Comparison of ENCODE assay signal across 14 cellular contexts in the genomic region with DNA sequence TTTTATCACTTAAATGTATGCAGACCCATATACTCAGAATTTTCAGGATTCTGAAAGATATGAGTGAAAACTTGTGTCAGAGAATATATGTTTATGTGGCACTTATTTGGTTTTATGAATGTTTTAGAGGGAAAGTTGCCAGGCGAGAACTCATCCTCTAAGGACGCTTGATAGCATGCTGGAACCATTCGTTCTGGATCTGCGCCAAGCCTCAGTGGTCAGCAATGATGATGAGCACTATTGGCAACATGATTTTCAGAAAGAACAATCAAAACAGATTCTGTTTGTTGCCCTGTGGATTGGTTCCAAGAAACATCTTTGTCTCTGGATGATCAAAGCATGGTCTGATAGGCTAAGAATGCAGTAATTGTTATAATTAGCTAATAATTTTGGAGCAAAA. TPM values are rescaled to one million over a fixed set of nuclear protein-coding genes. Genes with fewer than 3 reads are reported as not detected.
DNase-seq lines count a peak whose midpoint lies in the region; ATAC-seq, FAIRE-seq and TF ChIP-seq lines count a peak whose summit lies in the region.
"Had no signal": no experiment of that assay in that cellular context is flagged by ENCODE, and none has a peak within 500 bp of the region (broad histone marks: within the 10 kb centered on the region; RNA-seq: fewer than 3 reads in every experiment).

No MANE protein-coding gene starts in this region.

- H3K27me3 ChIP-seq in K562 (ENCODE audit: control insufficient read depth in 2 of 2, insufficient read depth in 2 of 2, low read length in 2 of 2): no peaks in the 10 kb centered on the region
- H3K27me3 ChIP-seq in upper lobe of left lung: no peaks in the 10 kb centered on the region

- H3K4me1 ChIP-seq in K562 (replicated peaks in 1 of 2; ENCODE audit: control insufficient read depth in 2 of 2, insufficient read depth in 2 of 2, low read length in 2 of 2): no peaks in the 10 kb centered on the region
- H3K4me1 ChIP-seq in upper lobe of left lung: peaks cover 0 to 4% (median 0%) of the 10 kb centered on the region in 4 donors

- H3K9ac ChIP-seq in K562 (ENCODE audit: insufficient read depth in 1 of 2, low read depth in 2 of 2, low read length in 2 of 2): no peak overlapping the region

- TF ChIP-seq RAD21 in K562 (CRISPR knock-in tag; conservative IDR thresholded peaks at IDR 0.05 in 1 of 2, IDR thresholded peaks at IDR 0.05 in 1 of 2): no peak

- H3K36me3 Mint-ChIP-seq in glutamatergic neuron (ENCODE audit: unreplicated experiment): no peaks in the 10 kb centered on the region
- H3K36me3 Mint-ChIP-seq: naive thymus-derived CD4-positive, alpha-beta T cell had no signal

- no peaks in the 10 kb centered on the region for H3K9me3 ChIP-seq in K562 (replicated peaks; ENCODE audit: control insufficient read depth, insufficient read depth, low read depth, low read length)
- no peaks in the 10 kb centered on the region for H3K9me3 ChIP-seq in upper lobe of left lung

- POLR2A ChIA-PET in K562 (lab: Yijun Ruan, JAX): no interaction called here

- CTCF ChIA-PET in K562 (lab: Yijun Ruan, JAX; ENCODE audit: low intra/inter-chr PET ratio): no interaction called here

- no peak for ATAC-seq in K562
- no peak for ATAC-seq in GM21423 (IDR thresholded peaks at IDR 0.05; ENCODE audit: unreplicated experiment)
- ATAC-seq in upper lobe of left lung (ENCODE audit: low FRiP score in 2 of 2): no peak
- ATAC-seq: naive thymus-derived CD4-positive, alpha-beta T cell; Panc1 had no signal

- FAIRE-seq in K562 (lab: Jason Lieb, UNC) (no peak), urothelium cell line (lab: Jason Lieb, UNC) (no peak)

- no peak overlapping the region for H3K4me2 ChIP-seq in K562 (ENCODE audit: insufficient read depth, low read length)

- BruUV-seq in K562 (replicated peaks; lab: Mats Ljungman, UMichigan): no TSS peak

- peak; percentile 30 for DNase-seq in NCI-H748 (lab: John Stamatoyannopoulos, UW; ENCODE audit: unreplicated experiment)
- no peak for DNase-seq in NCI-H748 treated with DMSO at 0.1 percent for 48 hours (lab: John Stamatoyannopoulos, UW)
- DNase-seq in K562 (ENCODE audit: extremely low read depth in 1 of 4, low spot score in 3 of 4): no peak
- DNase-seq in glutamatergic neuron: no peak
- DNase-seq in urothelium cell line (ENCODE audit: low spot score): peak; percentile 31
- no peak for DNase-seq in cerebellar cortex (ENCODE audit: low spot score)
- no peak for DNase-seq in upper lobe of left lung
- DNase-seq: activated B cell treated with CpG ODN at 0.5 μM for 24 hours; cortex of kidney; naive thymus-derived CD4-positive, alpha-beta T cell; NCI-H146 had no signal

- H3K9me1 ChIP-seq in K562 (ENCODE audit: control insufficient read depth, insufficient read depth, low read length): no peaks in the 10 kb centered on the region

- intact Hi-C loops in K562 (cut with micrococcal nuclease): no loop called here

- H3K27me3 Mint-ChIP-seq in glutamatergic neuron (ENCODE audit: unreplicated experiment): peaks cover 3% of the 10 kb centered on the region
- H3K27me3 Mint-ChIP-seq: activated B cell treated with CpG ODN at 0.5 μM for 24 hours; naive thymus-derived CD4-positive, alpha-beta T cell had no signal

- TF ChIP-seq CTCF in K562 (IDR thresholded peaks at IDR 0.05 in 2 of 3, conservative IDR thresholded peaks at IDR 0.05 in 1 of 3; ENCODE audit: insufficient read depth in 2 of 3, low read depth in 1 of 3, low read length in 3 of 3): no peak
- no peak for TF ChIP-seq CTCF in glutamatergic neuron (IDR thresholded peaks at IDR 0.05; ENCODE audit: partially characterized antibody, unreplicated experiment)
- no peak for TF ChIP-seq CTCF in upper lobe of left lung (IDR thresholded peaks at IDR 0.05)

- in situ Hi-C loops in K562 (cut with MboI): no loop called here

- H3K79me2 ChIP-seq in K562 (ENCODE audit: control insufficient read depth, insufficient read depth, low read length): no peaks in the 10 kb centered on the region

- H3K4me1 Mint-ChIP-seq in glutamatergic neuron (ENCODE audit: low read depth, unreplicated experiment): peaks cover 16% of the 10 kb centered on the region

- H3K4me3 ChIP-seq in K562: no peak overlapping the region
- H3K4me3 ChIP-seq in upper lobe of left lung: no peak overlapping the region

- no peaks in the 10 kb centered on the region for H3K36me3 ChIP-seq in K562 (ENCODE audit: control insufficient read depth, insufficient read depth, low read length)
- no peaks in the 10 kb centered on the region for H3K36me3 ChIP-seq in upper lobe of left lung

- H3K27ac ChIP-seq in K562 (ENCODE audit: extremely low read depth, low read depth, low read length) (no peak overlapping the region), upper lobe of left lung (no peak overlapping the region)
- H3K27ac ChIP-seq: HL-60 had no signal

- 70% methylated on average over 4 of the region's 4 CpGs for WGBS in K562 (ENCODE audit: insufficient coverage, low coverage, missing lambda C conversion rate)
- 82 to 83% methylated on average over 4 of the region's 4 CpGs for WGBS in upper lobe of left lung, 2 donors

- no peak overlapping the region for H3K4me3 Mint-ChIP-seq in glutamatergic neuron (ENCODE audit: unreplicated experiment)
- H3K4me3 Mint-ChIP-seq: activated B cell treated with CpG ODN at 0.5 μM for 24 hours; naive thymus-derived CD4-positive, alpha-beta T cell had no signal

- TF ChIP-seq POLR2A in K562 (conservative IDR thresholded peaks at IDR 0.05): no peak
- TF ChIP-seq POLR2A in upper lobe of left lung (IDR thresholded peaks at IDR 0.05): no peak

- peaks cover 5% of the 10 kb centered on the region for H3K9me3 Mint-ChIP-seq in glutamatergic neuron (ENCODE audit: unreplicated experiment)
- H3K9me3 Mint-ChIP-seq: activated B cell treated with CpG ODN at 0.5 μM for 24 hours; naive thymus-derived CD4-positive, alpha-beta T cell had no signal

- H4K20me1 ChIP-seq in K562 (replicated peaks; ENCODE audit: control insufficient read depth, insufficient read depth, low read length): no peaks in the 10 kb centered on the region

- peak overlapping the region; percentile 62 for H3K27ac Mint-ChIP-seq in glutamatergic neuron (ENCODE audit: unreplicated experiment)
- H3K27ac Mint-ChIP-seq: activated B cell treated with CpG ODN at 0.5 μM for 24 hours; naive thymus-derived CD4-positive, alpha-beta T cell had no signal

- no peak for TF ChIP-seq EP300 in K562 (IDR thresholded peaks at IDR 0.05; ENCODE audit: low read length)
- no peak for TF ChIP-seq EP300 in upper lobe of left lung (IDR thresholded peaks at IDR 0.05)

- no peak overlapping the region for H2AFZ ChIP-seq in K562 (ENCODE audit: low read depth, low read length)

TF ChIP-seq in K562, 482 proteins besides CTCF, POLR2A, EP300 and RAD21:
- TF ChIP-seq HSF4 (CRISPR knock-in tag; IDR thresholded peaks at IDR 0.05; ENCODE audit: borderline replicate concordance): no peak
- peak; percentile 59; the same call in 1 of the 2 replicates for TF ChIP-seq NFIC (IDR thresholded peaks at IDR 0.05)

RNA-seq across cellular contexts. Expression of a gene that starts 32.1 kb away (rescaled TPM):
- 50.9 and 149 TPM in 2 replicates for total RNA-seq in K562 (2011; cell fraction: chromatin; rRNA removed; ENCODE audit: low replicate concordance)
- total RNA-seq in K562 (2011; cell fraction: nucleolus; rRNA removed): 21.8 and 31.8 TPM in 2 replicates
- 43.3 and 46.7 TPM in 2 replicates for total RNA-seq in K562 (2011; cell fraction: nucleoplasm; rRNA removed)
- total RNA-seq in K562 (2014; rRNA removed): 21.2 and 21.4 TPM in 2 replicates
- 24.1 and 27.3 TPM in 2 replicates for total RNA-seq in K562 (2014; rRNA removed; fragmentation: Illumina TruSeq; extraction: Trizol)
- 29.9 and 32.6 TPM in 2 replicates for total RNA-seq in K562 (2015; rRNA removed; fragmentation: Illumina TruSeq; extraction: Trizol)
- 17.1 and 23.1 TPM in 2 replicates for total RNA-seq in K562 (2021)
- 28.4 and 31.1 TPM in 2 replicates for polyA plus RNA-seq in K562 (2011; rRNA removed)
- polyA plus RNA-seq in K562 (2011; cell fraction: cytosol; rRNA removed): 15.8 and 20.2 TPM in 2 replicates
- 45.9 and 58.3 TPM in 2 replicates for polyA plus RNA-seq in K562 (2011; cell fraction: nucleus; rRNA removed)
- 16.1 and 24.1 TPM in 2 replicates for polyA plus RNA-seq in K562 (2012)
- 22.1 and 26.8 TPM in 2 replicates for polyA plus RNA-seq in K562 (2014; fragmentation: Illumina TruSeq; extraction: Trizol)
- 1 to 10 TPM; 3.1 to 3.4 TPM for polyA plus RNA-seq in K562 (2014; fragmentation: Nextera tagmentation; extraction: Ambion mirVana)
- polyA plus RNA-seq in K562 (2014; rRNA removed): 13.1 and 15.0 TPM in 2 replicates
- polyA minus RNA-seq in K562 (2011; rRNA and poly(A)+ RNA removed): 127 and 148 TPM in 2 replicates
- 23.8 and 34.2 TPM in 2 replicates for polyA minus RNA-seq in K562 (2011; cell fraction: cytosol; rRNA and poly(A)+ RNA removed)
- 42.3 and 86.1 TPM in 2 replicates for polyA minus RNA-seq in K562 (2011; cell fraction: nucleus; rRNA and poly(A)+ RNA removed)
- 58.4 TPM for total RNA-seq in glutamatergic neuron (ENCODE audit: unreplicated experiment)
- total RNA-seq in upper lobe of left lung: 100 to 1,000 TPM in 1 of 6 donors, 10 to 100 TPM in 5; 53.3 to 122 (median 66.3) TPM

Comparison
In these comparisons a context has a peak if more than half of its experiments do, and no peak if none do; other contexts are left out.
1. DNase-seq: peak in NCI-H748 (single experiment) and urothelium cell line (single experiment); none in NCI-H748 treated with DMSO at 0.1 percent for 48 hours (single experiment), K562 (0 of 4), glutamatergic neuron (single experiment), cerebellar cortex (single experiment) and upper lobe of left lung (0 of 2).